7 cellular contexts compared by ENCODE assay signal in the genomic region with DNA sequence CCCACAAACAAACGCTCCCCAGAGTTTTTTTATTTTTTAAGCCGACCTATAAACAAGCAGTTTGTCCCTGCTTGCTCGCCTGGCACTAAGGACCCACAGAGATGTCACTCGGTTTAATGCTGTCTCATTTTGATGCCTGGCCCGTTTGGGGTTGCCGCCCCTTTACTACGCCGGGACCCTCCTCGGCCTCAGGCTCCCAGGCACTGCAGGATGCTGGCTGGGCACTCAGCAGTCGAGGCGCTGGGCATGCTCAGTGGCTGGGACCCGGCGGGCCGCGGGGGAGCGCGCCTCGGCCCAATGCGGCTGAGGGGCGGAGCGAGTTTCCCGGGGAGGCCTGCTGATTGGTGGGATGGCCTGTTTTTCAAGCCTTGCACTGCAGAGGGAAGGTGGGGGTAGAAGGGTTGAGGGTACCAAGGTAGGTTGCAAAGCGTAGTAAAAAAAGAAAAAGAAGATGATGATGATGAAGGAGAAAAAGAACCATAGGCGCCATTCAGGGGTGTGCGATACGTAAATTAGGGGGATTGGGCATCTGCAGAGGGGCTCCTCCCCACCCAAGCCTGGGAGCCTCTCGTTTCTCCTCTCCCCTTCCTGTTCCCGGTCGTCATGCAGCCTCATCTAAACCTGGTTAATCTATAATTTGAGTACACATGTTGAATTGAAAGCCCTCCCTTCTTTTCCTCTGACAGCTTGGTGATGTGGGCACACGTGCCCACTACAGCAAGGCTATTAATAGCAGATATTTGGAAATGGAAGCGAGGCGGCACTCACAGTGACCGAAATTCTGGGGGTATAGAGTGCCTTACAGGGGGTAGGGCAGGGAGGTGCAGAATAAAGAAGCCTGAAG. TPM values are rescaled to one million over a fixed set of nuclear protein-coding genes. Genes with fewer than 3 reads are reported as not detected.
DNase-seq lines count a peak whose midpoint lies in the region; ATAC-seq and TF ChIP-seq lines count a peak whose summit lies in the region.

No MANE protein-coding gene starts in this region.

- H3K4me1 ChIP-seq in effector memory CD4-positive, alpha-beta T cell (ENCODE audit: control insufficient read depth, insufficient read depth, low read length, poor library complexity, severe bottlenecking): peaks cover 23% of the 10 kb centered on the region

- no peak overlapping the region for H3K27ac ChIP-seq in effector memory CD4-positive, alpha-beta T cell (ENCODE audit: insufficient read depth, low read length, poor library complexity, severe bottlenecking)

- DNase-seq in NCI-H345 (lab: John Stamatoyannopoulos, UW) (peak; percentile 95), memory B cell (ENCODE audit: low spot score in 2 of 2) (peak; percentile 71)
- DNase-seq in activated CD8-positive, alpha-beta T cell treated with anti-CD3 and anti-CD28 coated beads for 36 hours: peak; percentile 91
- DNase-seq in effector memory CD4-positive, alpha-beta T cell: peak in 2 of 3 donors; percentile 23 to 39
- DNase-seq in stimulated activated CD8-positive, alpha-beta memory T cell treated with anti-CD3 and anti-CD28 coated beads, Interleukin-2, amount 100 ng/mL, for 1 hour (ENCODE audit: low read depth in 2 of 2): peak; percentile 52 to 54

- peaks cover 12% of the 10 kb centered on the region for H3K36me3 Mint-ChIP-seq in activated CD8-positive, alpha-beta T cell treated with anti-CD3 and anti-CD28 coated beads for 36 hours (ENCODE audit: low read depth)
- no peaks in the 10 kb centered on the region for H3K36me3 Mint-ChIP-seq in memory B cell

- H3K27ac Mint-ChIP-seq in activated CD8-positive, alpha-beta T cell treated with anti-CD3 and anti-CD28 coated beads for 36 hours: peak overlapping the region; percentile 79
- H3K27ac Mint-ChIP-seq in memory B cell: peak overlapping the region; percentile 53

- H3K4me1 Mint-ChIP-seq in activated CD8-positive, alpha-beta T cell treated with anti-CD3 and anti-CD28 coated beads for 36 hours (ENCODE audit: low read depth): peaks cover 35% of the 10 kb centered on the region
- peaks cover 16% of the 10 kb centered on the region for H3K4me1 Mint-ChIP-seq in memory B cell

- no peaks in the 10 kb centered on the region for H3K9me3 Mint-ChIP-seq in activated CD8-positive, alpha-beta T cell treated with anti-CD3 and anti-CD28 coated beads for 36 hours
- H3K9me3 Mint-ChIP-seq in memory B cell: no peaks in the 10 kb centered on the region

- ATAC-seq in GM18520 (IDR thresholded peaks at IDR 0.05; ENCODE audit: unreplicated experiment): peak; percentile 88
- peak; percentile 79 for ATAC-seq in HG02981 (IDR thresholded peaks at IDR 0.05; ENCODE audit: unreplicated experiment)
- ATAC-seq in activated CD8-positive, alpha-beta T cell treated with anti-CD3 and anti-CD28 coated beads for 36 hours: peak; percentile 80
- ATAC-seq in memory B cell (ENCODE audit: low read depth): peak; percentile 57

- H3K36me3 ChIP-seq in effector memory CD4-positive, alpha-beta T cell (ENCODE audit: control insufficient read depth, insufficient read depth, low read length): no peaks in the 10 kb centered on the region

- H3K27me3 ChIP-seq in effector memory CD4-positive, alpha-beta T cell (replicated peaks; ENCODE audit: control insufficient read depth, insufficient read depth, low read length, poor library complexity, severe bottlenecking): no peaks in the 10 kb centered on the region

- POLR2A ChIA-PET in activated CD8-positive, alpha-beta T cell treated with anti-CD3 and anti-CD28 coated beads for 36 hours (lab: Charles Lee): interaction anchor here (1.2 to 1.3 kb wide), 2 partner anchors 10 to 35 kb away, joined by 6 to 11 read pairs; a partner anchor contains a TSS

- H3K27me3 Mint-ChIP-seq in activated CD8-positive, alpha-beta T cell treated with anti-CD3 and anti-CD28 coated beads for 36 hours: peaks cover 3% of the 10 kb centered on the region
- H3K27me3 Mint-ChIP-seq in memory B cell: peaks cover 2% of the 10 kb centered on the region

- peak overlapping the region; percentile 84 for H3K4me3 Mint-ChIP-seq in activated CD8-positive, alpha-beta T cell treated with anti-CD3 and anti-CD28 coated beads for 36 hours
- peak overlapping the region; percentile 89 for H3K4me3 Mint-ChIP-seq in memory B cell

- CTCF ChIA-PET in activated CD8-positive, alpha-beta T cell treated with anti-CD3 and anti-CD28 coated beads for 36 hours (lab: Charles Lee): interaction anchor here (1.0 to 4.5 kb wide), 21 partner anchors 11 to 986 kb away, joined by 3 to 37 read pairs (median 5); a partner anchor contains a TSS

- H3K4me3 ChIP-seq in effector memory CD4-positive, alpha-beta T cell (ENCODE audit: insufficient read depth, low read depth, low read length, poor library complexity, severe bottlenecking): peak overlapping the region; percentile 29

- H3K9me3 ChIP-seq in effector memory CD4-positive, alpha-beta T cell (ENCODE audit: control insufficient read depth, low read length): no peaks in the 10 kb centered on the region

- TF ChIP-seq CTCF in activated CD8-positive, alpha-beta T cell treated with anti-CD3 and anti-CD28 coated beads for 36 hours (IDR thresholded peaks at IDR 0.05): no peak

- intact Hi-C loops in activated CD8-positive, alpha-beta T cell treated with anti-CD3 and anti-CD28 coated beads for 36 hours (cut with micrococcal nuclease): loop anchor here (5.0 kb wide), 5 partner anchors 36 to 1134 kb away; a partner anchor contains a TSS

RNA-seq across cellular contexts. Expression of a gene that starts 1.5 kb away (rescaled TPM):
- 1 to 10 TPM; 3.5 to 4.0 TPM for total RNA-seq in activated CD8-positive, alpha-beta T cell treated with anti-CD3 and anti-CD28 coated beads for 36 hours

RNA-seq across cellular contexts. Expression of a gene that starts 34.7 kb away (rescaled TPM):
- total RNA-seq in activated CD8-positive, alpha-beta T cell treated with anti-CD3 and anti-CD28 coated beads for 36 hours: 10 to 100 TPM; 34.3 to 35.9 TPM

Comparison
In these comparisons a context has a peak if more than half of its experiments do, and no peak if none do; other contexts are left out.
1. DNase-seq: peak in every context shown above with its lines; median percentile 95 in NCI-H345; 91 in activated CD8-positive, alpha-beta T cell treated with anti-CD3 and anti-CD28 coated beads for 36 hours; 71 in memory B cell; 53 in stimulated activated CD8-positive, alpha-beta memory T cell treated with anti-CD3 and anti-CD28 coated beads, Interleukin-2, amount 100 ng/mL, for 1 hour; 31 in effector memory CD4-positive, alpha-beta T cell.